ENCODE assay signal across 9 cellular contexts in genomic region chr7:29289156-29290021, GRCh38.
DNase-seq lines count a peak whose midpoint lies in the region; ATAC-seq and TF ChIP-seq lines count a peak whose summit lies in the region.
"Had no signal": no experiment of that assay in that cellular context is flagged by ENCODE, and none has a peak within 500 bp of the region (broad histone marks: within the 10 kb centered on the region; RNA-seq: fewer than 3 reads in every experiment).

No MANE protein-coding gene starts in this region.

- H2AFZ ChIP-seq in PC-3 (ENCODE audit: low read length), result no peak overlapping the region

- no TSS peak for BruUV-seq in PC-3 (replicated peaks; lab: Mats Ljungman, UMichigan)

- H3K27ac ChIP-seq in PC-3 (ENCODE audit: low read length), result no peak overlapping the region

- H3K4me1 Mint-ChIP-seq in WTC11 (peaks cover 60% of the 10 kb centered on the region), nephron progenitor cell (peaks cover 46% of the 10 kb centered on the region)

- DNase-seq in COR-L47 (lab: John Stamatoyannopoulos, UW) (peak; percentile 93), GM20000 (ENCODE audit: low spot score) (peak; percentile 18), HT1080 (ENCODE audit: low read depth) (peak; percentile 31), WTC11 (ENCODE audit: low spot score) (no peak), nephron progenitor cell (no peak), PC-3 (no peak), amniotic stem cell (lab: John Stamatoyannopoulos, UW) (no peak)
- DNase-seq in activated naive CD4-positive, alpha-beta T cell treated with anti-CD3 and anti-CD28 coated beads, Interleukin-2, amount 50 U/mL, for 16 hours, result no peak

- TF ChIP-seq CTCF in GM20000 (IDR thresholded peaks at IDR 0.05; ENCODE audit: extremely low read depth, missing control alignments) (no peak), WTC11 (IDR thresholded peaks at IDR 0.05) (no peak), nephron progenitor cell (IDR thresholded peaks at IDR 0.05) (no peak), PC-3 (conservative IDR thresholded peaks at IDR 0.05; ENCODE audit: low read depth, low read length) (no peak)

- intact Hi-C loops in PC-3 (cut with micrococcal nuclease), result loop anchor here (5.0 kb wide), 1 partner anchor 53 kb away; no protein-coding TSS in a partner anchor

- CTCF ChIA-PET in WTC11 (lab: Charles Lee), result interaction anchor here (0.7 to 1.2 kb wide), 4 partner anchors 8 to 363 kb away, joined by 3 to 13 read pairs (median 3); no protein-coding TSS in a partner anchor
- CTCF ChIA-PET in PC-3 (lab: Charles Lee), result no interaction called here

- no peak overlapping the region for H3K4me3 ChIP-seq in PC-3 (ENCODE audit: low read length)

- H3K4me3 Mint-ChIP-seq in WTC11 (no peak overlapping the region), nephron progenitor cell (no peak overlapping the region)
- H3K4me3 Mint-ChIP-seq: neural crest cell had no signal

- H3K9ac ChIP-seq in PC-3 (ENCODE audit: low read length), result no peak overlapping the region

- no peaks in the 10 kb centered on the region for H3K9me3 Mint-ChIP-seq in WTC11
- no peaks in the 10 kb centered on the region for H3K9me3 Mint-ChIP-seq in nephron progenitor cell
- H3K9me3 Mint-ChIP-seq: neural crest cell had no signal

- H3K36me3 Mint-ChIP-seq in WTC11 (no peaks in the 10 kb centered on the region), nephron progenitor cell (ENCODE audit: low read depth) (peaks cover 7% of the 10 kb centered on the region)

- peaks cover 41% of the 10 kb centered on the region for H3K4me1 ChIP-seq in PC-3 (ENCODE audit: insufficient read depth, low read length)

- POLR2A ChIA-PET in WTC11 (lab: Charles Lee) (no interaction called here), PC-3 (lab: Charles Lee; ENCODE audit: unreplicated experiment) (no interaction called here)

- no peaks in the 10 kb centered on the region for H3K27me3 ChIP-seq in PC-3 (ENCODE audit: low read length)

- H3K9me2 ChIP-seq in PC-3 (replicated peaks; ENCODE audit: low read length), result no peaks in the 10 kb centered on the region

- no peaks in the 10 kb centered on the region for H4K20me1 ChIP-seq in PC-3 (ENCODE audit: low read length)

- no peaks in the 10 kb centered on the region for H3K9me3 ChIP-seq in PC-3 (ENCODE audit: low read length)

- H3K79me2 ChIP-seq in PC-3 (ENCODE audit: low read length), result no peaks in the 10 kb centered on the region

- H3K27me3 Mint-ChIP-seq in WTC11 (ENCODE audit: low read depth), result no peaks in the 10 kb centered on the region
- peaks cover 8% of the 10 kb centered on the region for H3K27me3 Mint-ChIP-seq in nephron progenitor cell (ENCODE audit: low read depth, poor library complexity)

- no peaks in the 10 kb centered on the region for H3K36me3 ChIP-seq in PC-3 (ENCODE audit: low read depth, low read length)

- H3K27ac Mint-ChIP-seq in WTC11 (no peak overlapping the region), nephron progenitor cell (peak overlapping the region; percentile 14)

- no peak overlapping the region for H3K4me2 ChIP-seq in PC-3 (ENCODE audit: low read length)

- peaks cover 5% of the 10 kb centered on the region for H3F3A ChIP-seq in PC-3 (ENCODE audit: low read length, unreplicated experiment)

- ATAC-seq in WTC11 (no peak), PC-3 (no peak)

TF ChIP-seq in WTC11, 78 proteins besides CTCF, POLR2A, EP300 and RAD21:
- TF ChIP-seq E2F5 (CRISPR knock-in tag; IDR thresholded peaks at IDR 0.05), result no peak
- TF ChIP-seq USF2 (CRISPR knock-in tag; IDR thresholded peaks at IDR 0.05), result peak; percentile 46; the same call in 1 of the 2 replicates
- no peak for TF ChIP-seq NFYB (CRISPR knock-in tag; conservative IDR thresholded peaks at IDR 0.05; ENCODE audit: low read depth)
- no peak for TF ChIP-seq CBFB (CRISPR knock-in tag; IDR thresholded peaks at IDR 0.05; ENCODE audit: low read depth)
- TF ChIP-seq NR2C2 (CRISPR knock-in tag; IDR thresholded peaks at IDR 0.05), result no peak
TF ChIP-seq in WTC11: peak in this region for 1.

Comparison
In these comparisons a context has a peak if more than half of its experiments do, and no peak if none do; other contexts are left out.
1. DNase-seq: peak in COR-L47 (single experiment), GM20000 (single experiment) and HT1080 (single experiment); none in WTC11 (single experiment), nephron progenitor cell (single experiment), activated naive CD4-positive, alpha-beta T cell treated with anti-CD3 and anti-CD28 coated beads, Interleukin-2, amount 50 U/mL, for 16 hours (single experiment), PC-3 (single experiment) and amniotic stem cell (single experiment).